12 cellular contexts compared by ENCODE assay signal in the genomic region with DNA sequence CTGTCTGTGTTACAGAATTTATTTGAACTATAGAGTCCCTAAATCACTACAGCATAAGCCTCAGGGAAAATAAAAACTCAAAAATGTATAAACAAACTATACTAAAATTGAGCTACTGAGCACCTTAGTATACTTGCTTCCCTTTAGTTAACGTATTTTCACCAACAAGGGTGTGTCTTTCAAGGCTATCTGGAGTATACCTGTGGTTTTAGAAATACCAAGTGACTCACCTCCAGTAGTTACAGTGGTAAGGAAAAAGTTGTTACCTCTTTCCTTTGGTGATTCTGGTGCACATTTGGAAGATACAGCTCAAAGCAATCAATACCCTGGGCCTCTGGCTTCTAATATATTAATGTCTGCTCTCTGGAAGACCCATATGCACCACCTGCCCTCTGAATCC.
DNase-seq lines count a peak whose midpoint lies in the region; ATAC-seq, FAIRE-seq and TF ChIP-seq lines count a peak whose summit lies in the region.
"Had no signal": no experiment of that assay in that cellular context is flagged by ENCODE, and none has a peak within 500 bp of the region (broad histone marks: within the 10 kb centered on the region; RNA-seq: fewer than 3 reads in every experiment).

No MANE protein-coding gene starts in this region.

- no peak for FAIRE-seq in K562 (lab: Jason Lieb, UNC)

- H3K9me3 ChIP-seq in PC-3 (ENCODE audit: low read length): no peaks in the 10 kb centered on the region
- H3K9me3 ChIP-seq in K562 (replicated peaks; ENCODE audit: control insufficient read depth, insufficient read depth, low read depth, low read length): no peaks in the 10 kb centered on the region
- H3K9me3 ChIP-seq: body of pancreas had no signal

- H3K27ac ChIP-seq in PC-3 (ENCODE audit: low read length) (peak overlapping the region; percentile 82), K562 (ENCODE audit: extremely low read depth, low read depth, low read length) (no peak overlapping the region)
- H3K27ac ChIP-seq: body of pancreas, transverse colon had no signal

- H3F3A ChIP-seq in PC-3 (ENCODE audit: low read length, unreplicated experiment): peaks cover 5% of the 10 kb centered on the region

- H3K4me1 ChIP-seq in PC-3 (ENCODE audit: insufficient read depth, low read length) (peaks cover 50% of the 10 kb centered on the region), K562 (replicated peaks in 1 of 2; ENCODE audit: control insufficient read depth in 2 of 2, insufficient read depth in 2 of 2, low read length in 2 of 2) (no peaks in the 10 kb centered on the region)
- H3K4me1 ChIP-seq: body of pancreas had no signal

- H3K27me3 Mint-ChIP-seq in osteocyte (ENCODE audit: unreplicated experiment) (no peaks in the 10 kb centered on the region), natural killer cell (ENCODE audit: low read depth in 2 of 2) (no peaks in the 10 kb centered on the region)

- H3K4me1 Mint-ChIP-seq in osteocyte (ENCODE audit: unreplicated experiment): peaks cover 55% of the 10 kb centered on the region
- H3K4me1 Mint-ChIP-seq in natural killer cell: peaks cover 15 to 26% of the 10 kb centered on the region in 2 donors

- peak overlapping the region; percentile 59 for H3K4me2 ChIP-seq in PC-3 (ENCODE audit: low read length)
- no peak overlapping the region for H3K4me2 ChIP-seq in K562 (ENCODE audit: insufficient read depth, low read length)

- ATAC-seq in PC-3 (peak; percentile 90), K562 (no peak), natural killer cell (no peak)
- ATAC-seq: body of pancreas had no signal

- H3K4me3 ChIP-seq in PC-3 (ENCODE audit: low read length) (peak overlapping the region; percentile 34), K562 (no peak overlapping the region)
- H3K4me3 ChIP-seq: body of pancreas, transverse colon had no signal

- H4K20me1 ChIP-seq in PC-3 (ENCODE audit: low read length) (no peaks in the 10 kb centered on the region), K562 (replicated peaks; ENCODE audit: control insufficient read depth, insufficient read depth, low read length) (no peaks in the 10 kb centered on the region)

- H2AFZ ChIP-seq in PC-3 (ENCODE audit: low read length): no peak overlapping the region
- H2AFZ ChIP-seq in K562 (ENCODE audit: low read depth, low read length): no peak overlapping the region

- POLR2A ChIA-PET in PC-3 (lab: Charles Lee; ENCODE audit: unreplicated experiment): interaction anchor here (0.5 to 0.6 kb wide), 2 partner anchors 30 to 192 kb away, joined by 3 to 4 read pairs; no protein-coding TSS in a partner anchor
- POLR2A ChIA-PET in K562 (lab: Yijun Ruan, JAX): no interaction called here
- POLR2A ChIA-PET in HEK293T (lab: Yijun Ruan, JAX): no interaction called here

- in situ Hi-C loops in K562 (cut with MboI): no loop called here

- 0% methylated on average over 1 of the region's 1 CpG for WGBS in K562 (ENCODE audit: insufficient coverage, low coverage, missing lambda C conversion rate)

- no peak for TF ChIP-seq POLR2A in K562 (conservative IDR thresholded peaks at IDR 0.05)

- H3K4me3 Mint-ChIP-seq in osteocyte (ENCODE audit: unreplicated experiment) (no peak overlapping the region), natural killer cell (no peak overlapping the region)

- no peak for TF ChIP-seq EP300 in K562 (IDR thresholded peaks at IDR 0.05; ENCODE audit: low read length)

- CTCF ChIA-PET in PC-3 (lab: Charles Lee): interaction anchor here (1.5 kb wide), 1 partner anchor 47 kb away, joined by 4 read pairs; no protein-coding TSS in a partner anchor
- CTCF ChIA-PET in K562 (lab: Yijun Ruan, JAX; ENCODE audit: low intra/inter-chr PET ratio): no interaction called here
- CTCF ChIA-PET in HEK293T (lab: Yijun Ruan, JAX): no interaction called here

- H3K79me2 ChIP-seq in PC-3 (ENCODE audit: low read length) (no peaks in the 10 kb centered on the region), K562 (ENCODE audit: control insufficient read depth, insufficient read depth, low read length) (no peaks in the 10 kb centered on the region)

- H3K9ac ChIP-seq in PC-3 (ENCODE audit: low read length) (peak overlapping the region; percentile 37), K562 (ENCODE audit: insufficient read depth in 1 of 2, low read depth in 2 of 2, low read length in 2 of 2) (no peak overlapping the region)

- H3K36me3 ChIP-seq in PC-3 (ENCODE audit: low read depth, low read length): no peaks in the 10 kb centered on the region
- no peaks in the 10 kb centered on the region for H3K36me3 ChIP-seq in K562 (ENCODE audit: control insufficient read depth, insufficient read depth, low read length)
- H3K36me3 ChIP-seq: transverse colon had no signal

- TF ChIP-seq RAD21 in K562 (CRISPR knock-in tag; conservative IDR thresholded peaks at IDR 0.05 in 1 of 2, IDR thresholded peaks at IDR 0.05 in 1 of 2): no peak

- intact Hi-C loops in PC-3 (cut with micrococcal nuclease) (loop anchor here (1.0 kb wide), 1 partner anchor 9 kb away; no protein-coding TSS in a partner anchor), K562 (cut with micrococcal nuclease) (no loop called here), natural killer cell (cut with micrococcal nuclease) (loop anchor here (10.0 kb wide), 1 partner anchor 342 kb away; no protein-coding TSS in a partner anchor)

- H3K9me3 Mint-ChIP-seq in osteocyte (ENCODE audit: unreplicated experiment): peaks cover 8% of the 10 kb centered on the region
- peaks cover 2 to 4% of the 10 kb centered on the region in 2 donors for H3K9me3 Mint-ChIP-seq in natural killer cell

- no peaks in the 10 kb centered on the region for H3K9me1 ChIP-seq in K562 (ENCODE audit: control insufficient read depth, insufficient read depth, low read length)

- H3K9me2 ChIP-seq in PC-3 (replicated peaks; ENCODE audit: low read length): no peaks in the 10 kb centered on the region

- H3K36me3 Mint-ChIP-seq in osteocyte (ENCODE audit: unreplicated experiment): peaks cover 2% of the 10 kb centered on the region
- H3K36me3 Mint-ChIP-seq in natural killer cell: peaks cover 4% of the 10 kb centered on the region

- H3K27ac Mint-ChIP-seq in osteocyte (ENCODE audit: unreplicated experiment): peak overlapping the region; percentile 86
- no peak overlapping the region for H3K27ac Mint-ChIP-seq in natural killer cell

- DNase-seq in H4 (ENCODE audit: low spot score): peak; percentile 62
- DNase-seq in PC-3: peak; percentile 96
- no peak for DNase-seq in K562 (ENCODE audit: extremely low read depth in 1 of 4, low spot score in 3 of 4)
- no peak for DNase-seq in osteocyte (ENCODE audit: extremely low spot score, unreplicated experiment)
- DNase-seq in natural killer cell: no peak
- DNase-seq in NCI-H2227 treated with DMSO at 0.1 percent for 48 hours (lab: John Stamatoyannopoulos, UW): no peak
- DNase-seq in NCI-H2196 treated with DMSO at 0.1 percent for 48 hours (lab: John Stamatoyannopoulos, UW; ENCODE audit: unreplicated experiment): no peak
- no peak for DNase-seq in HEK293T (ENCODE audit: extremely low spot score)
- DNase-seq: body of pancreas, head of caudate nucleus, NCI-H2171 treated with DMSO at 0.1 percent for 48 hours, transverse colon had no signal

- TF ChIP-seq CTCF in PC-3 (conservative IDR thresholded peaks at IDR 0.05; ENCODE audit: low read depth, low read length) (no peak), K562 (IDR thresholded peaks at IDR 0.05 in 2 of 3, conservative IDR thresholded peaks at IDR 0.05 in 1 of 3; ENCODE audit: insufficient read depth in 2 of 3, low read depth in 1 of 3, low read length in 3 of 3) (no peak), osteocyte (IDR thresholded peaks at IDR 0.05) (no peak), natural killer cell (IDR thresholded peaks at IDR 0.05) (no peak)

- no peaks in the 10 kb centered on the region for H3K27me3 ChIP-seq in PC-3 (ENCODE audit: low read length)
- H3K27me3 ChIP-seq in K562 (ENCODE audit: control insufficient read depth in 2 of 2, insufficient read depth in 2 of 2, low read length in 2 of 2): no peaks in the 10 kb centered on the region
- H3K27me3 ChIP-seq: body of pancreas, transverse colon had no signal

- BruUV-seq in PC-3 (replicated peaks; lab: Mats Ljungman, UMichigan) (no TSS peak), K562 (replicated peaks; lab: Mats Ljungman, UMichigan) (no TSS peak)

TF ChIP-seq in K562, 482 proteins besides CTCF, POLR2A, EP300 and RAD21:
- TF ChIP-seq SMAD2 (IDR thresholded peaks at IDR 0.05; ENCODE audit: low read depth, low read length) (no peak), FOSL1 (tag; conservative IDR thresholded peaks at IDR 0.05) (peak; percentile 66)

TF ChIP-seq in HEK293T, 16 proteins besides CTCF, POLR2A, EP300 and RAD21:
- no peak for TF ChIP-seq TARDBP (IDR thresholded peaks at IDR 0.05)

Comparison
In these comparisons a context has a peak if more than half of its experiments do, and no peak if none do; other contexts are left out.
1. DNase-seq: peak in H4 (single experiment) and PC-3 (single experiment); none in K562 (0 of 4), osteocyte (single experiment), natural killer cell (single experiment), NCI-H2227 treated with DMSO at 0.1 percent for 48 hours (single experiment), NCI-H2196 treated with DMSO at 0.1 percent for 48 hours (single experiment) and HEK293T (single experiment).